1 cellular context compared by ENCODE assay signal in genomic region chr19:42069619-42070293, GRCh38.
TF ChIP-seq lines count a peak whose summit lies in the region.

TSS of gene GRIK5 (minus strand) at chr19:42070206. CDS start at chr19:42065770, 4,436 bp downstream.

TF ChIP-seq in HepG2, 621 proteins besides CTCF, POLR2A, EP300 and RAD21 (continued from another document):
- no peak for TF ChIP-seq ZNF772 (CRISPR knock-in tag; IDR thresholded peaks at IDR 0.05)
- no peak for TF ChIP-seq ZNF383 (CRISPR knock-in tag; IDR thresholded peaks at IDR 0.05; ENCODE audit: borderline replicate concordance)
- TF ChIP-seq HNRNPK (IDR thresholded peaks at IDR 0.05; ENCODE audit: low read depth, low read length, poor library complexity, severe bottlenecking), result peak; percentile 22
